5 cellular contexts compared by ENCODE assay signal in the genomic region with DNA sequence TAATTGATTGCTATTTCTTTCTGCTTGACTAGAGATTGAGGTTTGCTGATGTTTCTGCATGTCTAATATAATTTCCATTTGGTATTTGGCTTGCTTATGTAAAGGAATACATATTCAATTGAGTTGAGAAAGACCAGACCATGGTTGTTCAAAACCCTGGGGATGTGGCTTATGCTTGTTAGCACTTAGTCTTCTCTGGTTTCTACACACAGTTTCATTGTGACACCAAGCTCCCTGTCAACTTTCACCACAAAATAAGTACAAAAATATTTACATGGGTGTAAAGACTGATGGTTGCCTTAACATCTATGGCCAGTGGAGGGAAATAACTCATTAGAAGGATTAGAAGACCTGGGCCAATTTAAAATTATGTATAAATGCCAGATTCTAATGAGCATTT.
"Had no signal": no experiment of that assay in that cellular context is flagged by ENCODE, and none has a peak within 500 bp of the region (broad histone marks: within the 10 kb centered on the region; RNA-seq: fewer than 3 reads in every experiment).

No MANE protein-coding gene starts in this region.

- H3K4me2 ChIP-seq: GM23338 had no signal

- H3K9me3 Mint-ChIP-seq: GM23338 had no signal

- H3K4me3 ChIP-seq: GM23338, K562 had no signal

- DNase-seq: H9, HCEC 1CT, IMR-90 had no signal

- H3K27ac Mint-ChIP-seq: GM23338, H9 had no signal

- H3K4me3 Mint-ChIP-seq: GM23338, H9 had no signal

- H3K4me1 Mint-ChIP-seq: GM23338, H9 had no signal

- ATAC-seq: GM23338, K562 had no signal

- H2AFZ ChIP-seq: GM23338 had no signal
